In the genomic region with DNA sequence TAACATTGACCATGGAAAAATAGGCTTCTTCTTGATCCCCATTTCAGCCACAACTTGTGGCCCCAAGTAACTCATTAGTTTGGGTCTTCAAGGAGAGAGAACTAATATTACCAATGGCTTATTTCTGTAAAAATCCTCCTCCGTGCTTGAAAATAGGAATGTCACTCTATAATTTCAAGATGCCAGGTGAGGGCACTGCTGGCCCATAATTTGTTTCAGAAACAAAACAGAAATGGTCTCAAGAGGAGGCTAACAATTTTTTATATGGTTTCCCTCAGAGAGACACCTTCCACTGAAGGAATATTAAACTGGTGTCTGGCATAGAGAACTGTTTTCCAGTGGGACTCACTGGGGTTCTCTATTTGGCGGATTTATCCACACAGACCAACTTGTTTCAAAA, we compare ENCODE assay signal across 9 cellular contexts.
A peak's percentile ranks its signal among the peaks of the same experiment; 100 is the strongest.
DNase-seq lines count a peak whose midpoint lies in the region; ATAC-seq, FAIRE-seq and TF ChIP-seq lines count a peak whose summit lies in the region.
"Had no signal": no experiment of that assay in that cellular context is flagged by ENCODE, and none has a peak within 500 bp of the region (broad histone marks: within the 10 kb centered on the region; RNA-seq: fewer than 3 reads in every experiment).

No MANE protein-coding gene starts in this region.

- H4K20me1 ChIP-seq in GM23338 (replicated peaks; ENCODE audit: insufficient read depth) (no peaks in the 10 kb centered on the region), endothelial cell of umbilical vein (replicated peaks; ENCODE audit: control insufficient read depth, extremely low read depth, insufficient read depth, low read length) (no peaks in the 10 kb centered on the region)

- FAIRE-seq in endothelial cell of umbilical vein (lab: Jason Lieb, UNC): no peak
- FAIRE-seq: TTC549 had no signal

- no peak overlapping the region for H3K4me3 ChIP-seq in GM23338
- no peak overlapping the region for H3K4me3 ChIP-seq in endothelial cell of umbilical vein (replicated peaks in 1 of 3; ENCODE audit: insufficient read depth in 1 of 3, low read depth in 1 of 3, low read length in 3 of 3)
- H3K4me3 ChIP-seq: upper lobe of right lung had no signal

- no peaks in the 10 kb centered on the region for H3K27me3 ChIP-seq in GM23338 (ENCODE audit: insufficient read depth)
- H3K27me3 ChIP-seq in endothelial cell of umbilical vein (ENCODE audit: control insufficient read depth in 2 of 2, insufficient read depth in 2 of 2, low read length in 2 of 2): peaks cover 3 to 12% of the 10 kb centered on the region in 2 experiments
- H3K27me3 ChIP-seq: upper lobe of right lung had no signal

- H3K27ac ChIP-seq in GM23338 (ENCODE audit: low read depth) (no peak overlapping the region), endothelial cell of umbilical vein (ENCODE audit: insufficient read depth, low read depth, low read length) (no peak overlapping the region)
- H3K27ac ChIP-seq: upper lobe of right lung had no signal

- no peak overlapping the region for H2AFZ ChIP-seq in GM23338
- no peak overlapping the region for H2AFZ ChIP-seq in endothelial cell of umbilical vein (ENCODE audit: low read depth, low read length)

- H3K9me2 ChIP-seq in GM23338 (ENCODE audit: insufficient read depth): no peaks in the 10 kb centered on the region

- dilution Hi-C loops in endothelial cell of umbilical vein (cut with MboI; ENCODE audit: extremely low pct_ligation_motif_present, low sequenced_read_pairs): no loop called here

- intact Hi-C loops in endothelial cell of umbilical vein (cut with micrococcal nuclease): loop anchor here (1.0 to 10.0 kb wide), 5 partner anchors 272 to 697 kb away; a partner anchor contains a TSS

- no peak overlapping the region for H3K9ac ChIP-seq in endothelial cell of umbilical vein (replicated peaks; ENCODE audit: extremely low read depth, insufficient read depth, low read length)

- H3K79me2 ChIP-seq in GM23338 (replicated peaks; ENCODE audit: insufficient read depth) (no peaks in the 10 kb centered on the region), endothelial cell of umbilical vein (ENCODE audit: control insufficient read depth, insufficient read depth, low read length) (no peaks in the 10 kb centered on the region)

- no peaks in the 10 kb centered on the region for H3K9me3 ChIP-seq in endothelial cell of umbilical vein (replicated peaks; ENCODE audit: control insufficient read depth, insufficient read depth, low read length)
- H3K9me3 ChIP-seq: upper lobe of right lung had no signal

- H3K27me3 Mint-ChIP-seq in GM23338 (ENCODE audit: insufficient read depth, low read depth, poor library complexity): no peaks in the 10 kb centered on the region

- TF ChIP-seq POLR2A in endothelial cell of umbilical vein (IDR thresholded peaks at IDR 0.05; ENCODE audit: low read depth, low read length): no peak

- no peak overlapping the region for H3K27ac Mint-ChIP-seq in GM23338

- DNase-seq in GM23338 (ENCODE audit: low spot score): peak; percentile 41
- DNase-seq in NCI-H345 (lab: John Stamatoyannopoulos, UW): peak; percentile 64
- DNase-seq in endothelial cell of umbilical vein (ENCODE audit: low read depth, low spot score): peak; percentile 58
- DNase-seq in putamen (ENCODE audit: low spot score): peak; percentile 31
- no peak for DNase-seq in COLO829 (ENCODE audit: low spot score)
- no peak for DNase-seq in NK-92 treated with Interleukin-12 subunit alpha and Interleukin-12 subunit beta, amount 100 ng/mL, for 24 hours (lab: John Stamatoyannopoulos, UW)
- DNase-seq in SK-N-DZ (ENCODE audit: low spot score): no peak
- DNase-seq: upper lobe of right lung had no signal

- CTCF ChIA-PET in endothelial cell of umbilical vein (lab: Charles Lee): interaction anchor here (0.6 to 3.2 kb wide), 20 partner anchors 9 to 977 kb away, joined by 3 to 41 read pairs (median 4); a partner anchor contains a TSS

- BruUV-seq in endothelial cell of umbilical vein (replicated peaks; lab: Mats Ljungman, UMichigan): no TSS peak

- ATAC-seq in GM23338: no peak
- ATAC-seq: upper lobe of right lung had no signal

- H3K9me3 Mint-ChIP-seq in GM23338: no peaks in the 10 kb centered on the region; the same call in 2 of the 3 replicates

- no peak overlapping the region for H3K4me2 ChIP-seq in GM23338
- no peak overlapping the region for H3K4me2 ChIP-seq in endothelial cell of umbilical vein (ENCODE audit: insufficient read depth, low read length)

- H3K36me3 ChIP-seq in GM23338 (ENCODE audit: insufficient read depth): no peaks in the 10 kb centered on the region
- H3K36me3 ChIP-seq in endothelial cell of umbilical vein (ENCODE audit: control insufficient read depth in 2 of 2, extremely low read depth in 1 of 2, insufficient read depth in 2 of 2, low read length in 2 of 2): no peaks in the 10 kb centered on the region
- H3K36me3 ChIP-seq: upper lobe of right lung had no signal

- no peaks in the 10 kb centered on the region for H3K36me3 Mint-ChIP-seq in GM23338 (ENCODE audit: low read depth)

- no peaks in the 10 kb centered on the region for H3K9me1 ChIP-seq in endothelial cell of umbilical vein (replicated peaks; ENCODE audit: control insufficient read depth, extremely low read depth, insufficient read depth, low read length)

- no peaks in the 10 kb centered on the region for H3K4me1 Mint-ChIP-seq in GM23338

- H3F3A ChIP-seq in GM23338 (replicated peaks; ENCODE audit: low read depth): no peaks in the 10 kb centered on the region

- POLR2A ChIA-PET in endothelial cell of umbilical vein (lab: Charles Lee): no interaction called here

- TF ChIP-seq CTCF in GM23338 (conservative IDR thresholded peaks at IDR 0.05; ENCODE audit: low read depth in 2 of 2) (peak; percentile 63), endothelial cell of umbilical vein (IDR thresholded peaks at IDR 0.05; ENCODE audit: extremely low read depth in 1 of 2, insufficient read depth in 1 of 2, low read depth in 1 of 2, low read length in 2 of 2) (no peak)

- H3K4me1 ChIP-seq in GM23338 (ENCODE audit: insufficient read depth) (no peaks in the 10 kb centered on the region), endothelial cell of umbilical vein (ENCODE audit: control insufficient read depth, extremely low read depth, insufficient read depth, low read length) (no peaks in the 10 kb centered on the region)
- H3K4me1 ChIP-seq: upper lobe of right lung had no signal

- H3K4me3 Mint-ChIP-seq in GM23338: no peak overlapping the region

TF ChIP-seq in GM23338, 12 proteins besides CTCF, POLR2A, EP300 and RAD21 (continues in another document):
- TF ChIP-seq STAT1 (IDR thresholded peaks at IDR 0.05; ENCODE audit: unreplicated experiment): no peak
- TF ChIP-seq JUNB (IDR thresholded peaks at IDR 0.05; ENCODE audit: unreplicated experiment): no peak
- no peak for TF ChIP-seq ZNF114 (CRISPR knock-in tag; IDR thresholded peaks at IDR 0.05)
- TF ChIP-seq CREB1 (CRISPR knock-in tag; IDR thresholded peaks at IDR 0.05; ENCODE audit: low read depth): no peak

TF ChIP-seq in endothelial cell of umbilical vein, 7 proteins besides CTCF, POLR2A, EP300 and RAD21:
- TF ChIP-seq EZH2 (IDR thresholded peaks at IDR 0.05; ENCODE audit: borderline replicate concordance, low read depth, low read length, severe bottlenecking) (no peak), POLR2AphosphoS5 (IDR thresholded peaks at IDR 0.05; ENCODE audit: insufficient read depth, low read depth, low read length) (no peak), MYC (IDR thresholded peaks at IDR 0.05; ENCODE audit: low read depth, low read length) (no peak), GATA2 (IDR thresholded peaks at IDR 0.05; ENCODE audit: insufficient read depth, insufficient read length, low read depth, low read length) (no peak), JUN (IDR thresholded peaks at IDR 0.05; ENCODE audit: borderline replicate concordance, insufficient read depth, insufficient read length, low read depth) (no peak)
- TF ChIP-seq, protein P1, sequence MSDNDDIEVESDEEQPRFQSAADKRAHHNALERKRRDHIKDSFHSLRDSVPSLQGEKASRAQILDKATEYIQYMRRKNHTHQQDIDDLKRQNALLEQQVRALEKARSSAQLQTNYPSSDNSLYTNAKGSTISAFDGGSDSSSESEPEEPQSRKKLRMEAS (IDR thresholded peaks at IDR 0.05; ENCODE audit: insufficient read depth, insufficient read length): no peak
TF ChIP-seq in endothelial cell of umbilical vein: peak in this region for 0.

Comparison
In these comparisons a context has a peak if more than half of its experiments do, and no peak if none do; other contexts are left out.
1. DNase-seq: peak in GM23338 (single experiment), NCI-H345 (single experiment), endothelial cell of umbilical vein (single experiment) and putamen (single experiment); none in COLO829 (single experiment), NK-92 treated with Interleukin-12 subunit alpha and Interleukin-12 subunit beta, amount 100 ng/mL, for 24 hours (single experiment) and SK-N-DZ (single experiment).
2. CTCF ChIP-seq: peak in GM23338 (2 of 2); none in endothelial cell of umbilical vein (0 of 2).